ENCODE assay signal across 26 cellular contexts in the genomic region with DNA sequence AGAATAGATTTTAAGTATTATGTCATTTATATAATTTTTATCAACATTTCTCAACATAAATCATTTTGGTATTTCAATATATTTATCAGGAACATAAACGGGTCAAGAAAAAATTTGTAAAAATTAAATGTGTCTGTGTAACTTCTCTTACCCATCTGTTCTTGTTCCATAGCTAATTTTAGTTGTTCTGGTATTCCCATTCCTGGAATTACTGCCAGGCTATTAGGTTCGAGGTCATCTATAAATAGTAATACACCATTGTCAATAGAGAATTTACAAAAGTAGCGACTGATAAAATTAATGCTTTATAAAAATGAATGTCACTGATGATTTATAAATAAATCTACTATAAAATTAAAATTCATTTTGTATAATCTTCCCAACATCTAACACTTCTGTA.
"Had no signal": no experiment of that assay in that cellular context is flagged by ENCODE, and none has a peak within 500 bp of the region (broad histone marks: within the 10 kb centered on the region; RNA-seq: fewer than 3 reads in every experiment).

No MANE protein-coding gene starts in this region.

- DNase-seq: activated CD4-positive, alpha-beta T cell treated with anti-CD3 and anti-CD28 coated beads for 1 hour; activated CD4-positive, alpha-beta T cell treated with anti-CD3 and anti-CD28 coated beads, Interleukin-2, amount 50 U/mL, for 1 hour; activated CD8-positive, alpha-beta T cell treated with anti-CD3 and anti-CD28 coated beads for 36 hours; activated naive CD4-positive, alpha-beta T cell; activated T-cell treated with anti-CD3 and anti-CD28 coated beads, Interleukin-2, amount 50 U/mL, for 72 hours; dermis blood vessel endothelial cell; effector CD8-positive, alpha-beta T cell; erythroblast; hypothalamus; immature natural killer cell; naive thymus-derived CD8-positive, alpha-beta T cell; nucleus accumbens; pancreas; spleen; stimulated activated CD4-positive, alpha-beta T cell treated with anti-CD3 and anti-CD28 coated beads, Interleukin-2, amount 100 ng/mL, for 48 hours; T-helper 2 cell; trophoblast cell; uterus had no signal

- H3K9me3 ChIP-seq: gastroesophageal sphincter, pancreas, prostate gland, spleen, thoracic aorta, uterus had no signal

- FAIRE-seq: bronchial epithelial cell, colon, pancreas had no signal

- H3K27ac ChIP-seq: gastroesophageal sphincter, pancreas, prostate gland, spleen, thoracic aorta, uterus had no signal

- ATAC-seq: activated T-cell treated with anti-CD3 and anti-CD28 coated beads, Interleukin-2, amount 50 U/mL, for 72 hours; gastroesophageal sphincter; naive thymus-derived CD8-positive, alpha-beta T cell; pancreas; SK-N-SH treated with all-trans-retinoic acid at 6 μM for 48 hours; stimulated activated effector memory CD8-positive, alpha-beta T cell treated with anti-CD3 and anti-CD28 coated beads, Interleukin-12 subunit alpha, Interleukin-12 subunit beta, amount 100 ng/mL, for 72 hours; WTC11 had no signal

- H3K4me1 ChIP-seq: pancreas, prostate gland, spleen, uterus had no signal

- H3K27me3 ChIP-seq: gastroesophageal sphincter, pancreas, spleen, uterus had no signal

- H3K36me3 ChIP-seq: uterus had no signal

- H3K4me3 ChIP-seq: gastroesophageal sphincter, pancreas, prostate gland, spleen, thoracic aorta, uterus had no signal
